ENCODE assay signal across 8 cellular contexts in genomic region chr7:55570939-55571338, GRCh38. TPM values are rescaled to one million over a fixed set of nuclear protein-coding genes. Genes with fewer than 3 reads are reported as not detected.
DNase-seq lines count a peak whose midpoint lies in the region; ATAC-seq and TF ChIP-seq lines count a peak whose summit lies in the region.

No MANE protein-coding gene starts in this region.

- no peaks in the 10 kb centered on the region for H3K36me3 Mint-ChIP-seq in endodermal cell (ENCODE audit: low read depth)

- no peak overlapping the region for H2BK12ac ChIP-seq in neuronal stem cell (ENCODE audit: low read length)

- BruUV-seq in Panc1 (replicated peaks; lab: Mats Ljungman, UMichigan), result TSS peak; percentile 75

- H3K9me3 ChIP-seq in Panc1 (ENCODE audit: control insufficient read depth, insufficient read depth, low read depth, low read length) (no peaks in the 10 kb centered on the region), endodermal cell (ENCODE audit: control insufficient read depth, low read length) (no peaks in the 10 kb centered on the region), neuronal stem cell (replicated peaks in 1 of 2; ENCODE audit: control insufficient read depth in 2 of 2, insufficient read depth in 1 of 2, low read depth in 1 of 2, low read length in 2 of 2) (peaks cover 0 to 4% of the 10 kb centered on the region in 2 donors)

- ATAC-seq in Panc1 (no peak), GM18502 (IDR thresholded peaks at IDR 0.05; ENCODE audit: poor library complexity, unreplicated experiment) (no peak), HG02840 (IDR thresholded peaks at IDR 0.05; ENCODE audit: low FRiP score, unreplicated experiment) (no peak)

- H3K27me3 Mint-ChIP-seq in endodermal cell (ENCODE audit: insufficient read depth), result peaks cover 22% of the 10 kb centered on the region

- CTCF ChIA-PET in Panc1 (lab: Charles Lee), result interaction anchor here (1.1 kb wide), 1 partner anchor 24 kb away, joined by 3 read pairs; no protein-coding TSS in a partner anchor

- no peak for DNase-seq in GM12865 (ENCODE audit: low read depth)
- no peak for DNase-seq in Panc1 (ENCODE audit: low read depth, low spot score)
- no peak for DNase-seq in endodermal cell
- no peak for DNase-seq in neuronal stem cell (ENCODE audit: low spot score)
- no peak for DNase-seq in activated gamma-delta T cell treated with Interleukin-2 at 50 U/mL for 16 hours
- DNase-seq in middle frontal gyrus (ENCODE audit: extremely low spot score, low spot score), result no peak

- peak overlapping the region; percentile 97 for H2AFZ ChIP-seq in neuronal stem cell (ENCODE audit: low read length)

- H2BK15ac ChIP-seq in neuronal stem cell (ENCODE audit: low read length), result no peak overlapping the region

- no peak overlapping the region for H2AK5ac ChIP-seq in neuronal stem cell (ENCODE audit: low read depth, low read length)

- H3K4ac ChIP-seq in neuronal stem cell (ENCODE audit: low read length), result no peak overlapping the region

- 24% methylated on average over 5 of the region's 5 CpGs; no CpG with 5 or more reads in 1 of the 2 experiments for WGBS in endodermal cell (ENCODE audit: insufficient coverage in 1 of 2, insufficient read length in 1 of 2), 2 experiments
- no CpG with 5 or more reads among the region's 5 CpGs for WGBS in neuronal stem cell (ENCODE audit: extremely low coverage in 2 of 2, insufficient read length in 2 of 2, insufficient replicate concordance in 1 of 2), 2 donors

- POLR2A ChIA-PET in Panc1 (lab: Charles Lee), result no interaction called here

- in situ Hi-C loops in Panc1 (cut with HindIII; ENCODE audit: low pct_unique_long_range_greater_than_20kb, low sequenced_read_pairs), result loop anchor here (5.0 kb wide), 1 partner anchor 71 kb away; no protein-coding TSS in a partner anchor

- no peaks in the 10 kb centered on the region for H3K9me3 Mint-ChIP-seq in endodermal cell

- H3K4me3 Mint-ChIP-seq in endodermal cell, result peak overlapping the region; percentile 88

- H3K4me1 ChIP-seq in Panc1 (ENCODE audit: control insufficient read depth, insufficient read depth, low read length) (peaks cover 38% of the 10 kb centered on the region), endodermal cell (ENCODE audit: control insufficient read depth, insufficient read depth, low read length) (peaks cover 6% of the 10 kb centered on the region), neuronal stem cell (ENCODE audit: control insufficient read depth in 2 of 2, insufficient read depth in 1 of 2, low read depth in 1 of 2, low read length in 2 of 2) (peaks cover 9 to 22% of the 10 kb centered on the region in 2 donors)

- H3K79me1 ChIP-seq in neuronal stem cell (ENCODE audit: low read depth, low read length), result no peaks in the 10 kb centered on the region

- H3K18ac ChIP-seq in neuronal stem cell (ENCODE audit: low read length), result no peak overlapping the region

- H3K36me3 ChIP-seq in Panc1 (ENCODE audit: control insufficient read depth, insufficient read depth, low read length), result no peaks in the 10 kb centered on the region
- H3K36me3 ChIP-seq in endodermal cell (ENCODE audit: control insufficient read depth, insufficient read depth, low read length), result no peaks in the 10 kb centered on the region
- H3K36me3 ChIP-seq in neuronal stem cell (replicated peaks in 1 of 2; ENCODE audit: control insufficient read depth in 2 of 2, insufficient read depth in 2 of 2, low read length in 2 of 2), result peaks cover 0 to 10% of the 10 kb centered on the region in 2 donors

- no peak for TF ChIP-seq CTCF in GM12865 (IDR thresholded peaks at IDR 0.05; ENCODE audit: insufficient read depth, low read depth, low read length, missing control alignments)
- no peak for TF ChIP-seq CTCF in Panc1 (IDR thresholded peaks at IDR 0.05)
- no peak for TF ChIP-seq CTCF in endodermal cell (conservative IDR thresholded peaks at IDR 0.05)

- H4K8ac ChIP-seq in neuronal stem cell (ENCODE audit: low read depth, low read length), result no peak overlapping the region

- H3K9ac ChIP-seq in endodermal cell (ENCODE audit: extremely low read depth, low read length, poor library complexity, severe bottlenecking) (peak overlapping the region; percentile 81), neuronal stem cell (ENCODE audit: low read depth, low read length, poor library complexity) (no peak overlapping the region)

- peak overlapping the region; percentile 10 for H3K27ac Mint-ChIP-seq in endodermal cell

- no peak overlapping the region for H3K4me2 ChIP-seq in neuronal stem cell (ENCODE audit: insufficient read depth, low read length, poor library complexity, severe bottlenecking)

- H3K14ac ChIP-seq in neuronal stem cell (ENCODE audit: low read length), result no peak overlapping the region

- H3K23ac ChIP-seq in neuronal stem cell (ENCODE audit: low read depth, low read length, poor library complexity), result no peak overlapping the region

- no peak overlapping the region for H2BK120ac ChIP-seq in neuronal stem cell (ENCODE audit: low read depth, low read length)

- H3K4me1 Mint-ChIP-seq in endodermal cell, result peaks cover 37% of the 10 kb centered on the region

- H3K27ac ChIP-seq in Panc1 (ENCODE audit: low read length), result peak overlapping the region; percentile 94
- peak overlapping the region; percentile 9 for H3K27ac ChIP-seq in endodermal cell (ENCODE audit: low read depth, low read length)
- no peak overlapping the region for H3K27ac ChIP-seq in neuronal stem cell (replicated peaks; ENCODE audit: low read length)

- no peak overlapping the region for H2BK5ac ChIP-seq in neuronal stem cell (ENCODE audit: low read length)

- H3K27me3 ChIP-seq in Panc1 (ENCODE audit: control insufficient read depth, insufficient read depth, low read length) (no peaks in the 10 kb centered on the region), endodermal cell (ENCODE audit: control insufficient read depth, insufficient read depth, low read length, poor library complexity, severe bottlenecking) (peaks cover 12% of the 10 kb centered on the region), neuronal stem cell (ENCODE audit: control insufficient read depth in 3 of 3, insufficient read depth in 3 of 3, low read depth in 1 of 3, low read length in 3 of 3) (peaks cover 2 to 18% (median 17%) of the 10 kb centered on the region in 3 experiments)

- no peak overlapping the region for H4K91ac ChIP-seq in neuronal stem cell (ENCODE audit: low read depth, low read length, poor library complexity)

- intact Hi-C loops in Panc1 (cut with micrococcal nuclease; ENCODE audit: unreplicated experiment), result no loop called here

- peak overlapping the region; percentile 95 for H3K4me3 ChIP-seq in GM12865 (ENCODE audit: low read depth, low read length)
- peak overlapping the region; percentile 72 to 85 for H3K4me3 ChIP-seq in Panc1 (ENCODE audit: low read depth in 2 of 2, low read length in 2 of 2)
- peak overlapping the region; percentile 97 for H3K4me3 ChIP-seq in endodermal cell (ENCODE audit: low read length)
- peak overlapping the region in 1 of 2 donors; percentile 82 for H3K4me3 ChIP-seq in neuronal stem cell (ENCODE audit: low read length in 2 of 2)

RNA-seq across cellular contexts. Expression of gene VOPP1, which starts 1.4 kb away (rescaled TPM):
- total RNA-seq in Panc1 (2021; ENCODE audit: unreplicated experiment), result 131 TPM
- 84.5 TPM for polyA plus RNA-seq in Panc1 (2012; ENCODE audit: insufficient read length)
- total RNA-seq in endodermal cell, result 10 to 100 TPM; 48.8 to 53.6 TPM
- 58.9 TPM for polyA plus RNA-seq in endodermal cell (2013, experiment 1 of 2)
- polyA plus RNA-seq in endodermal cell (2013, experiment 2 of 2), result 58.6 TPM
- 38.1 TPM for polyA plus RNA-seq in neuronal stem cell (2013, experiment 1 of 2)
- 37.8 TPM for polyA plus RNA-seq in neuronal stem cell (2013, experiment 2 of 2)
